Comparison of ENCODE assay signal across 8 cellular contexts in genomic region chr1:22451702-22452400, GRCh38.
DNase-seq lines count a peak whose midpoint lies in the region; TF ChIP-seq lines count a peak whose summit lies in the region.

ZBTB40 (plus strand) TSS chr1:22451851; CDS start chr1:22489949, 38,098 bp downstream.

- no peaks in the 10 kb centered on the region for H3K36me3 ChIP-seq in SK-N-MC (ENCODE audit: insufficient read depth, low read length)

- H3K36me3 Mint-ChIP-seq in activated naive CD4-positive, alpha-beta T cell treated with anti-CD3 and anti-CD28 coated beads, Interleukin-2, amount 10 ng/mL, durations not matched to agents 7 days and 5 days: peaks cover 6% of the 10 kb centered on the region

- H3K4me3 ChIP-seq in HFF-Myc (replicated peaks; ENCODE audit: low read depth, low read length): peak within 1 kb of the TSS; percentile 81
- H3K4me3 ChIP-seq in SK-N-MC: peak within 1 kb of the TSS; percentile 85

- H3K4me3 Mint-ChIP-seq in activated naive CD4-positive, alpha-beta T cell treated with anti-CD3 and anti-CD28 coated beads, Interleukin-2, amount 10 ng/mL, durations not matched to agents 7 days and 5 days: peak within 1 kb of the TSS; percentile 89

- H3K4me1 Mint-ChIP-seq in activated naive CD4-positive, alpha-beta T cell treated with anti-CD3 and anti-CD28 coated beads, Interleukin-2, amount 10 ng/mL, durations not matched to agents 7 days and 5 days: peaks cover 24% of the 10 kb centered on the region

- peak within 1 kb of the TSS; percentile 93 for H3K27ac Mint-ChIP-seq in activated naive CD4-positive, alpha-beta T cell treated with anti-CD3 and anti-CD28 coated beads, Interleukin-2, amount 10 ng/mL, durations not matched to agents 7 days and 5 days

- CTCF ChIA-PET in activated naive CD4-positive, alpha-beta T cell treated with anti-CD3 and anti-CD28 coated beads, Interleukin-2, amount 10 ng/mL, durations not matched to agents 7 days and 5 days (lab: Charles Lee): interaction anchor here (1.0 kb wide), 1 partner anchor 12 kb away, joined by 4 read pairs; no protein-coding TSS in a partner anchor

- no peak for TF ChIP-seq CTCF in HFF-Myc (IDR thresholded peaks at IDR 0.05; ENCODE audit: low read depth, low read length, missing control alignments)

- DNase-seq in GM03348 (ENCODE audit: low spot score) (peak; percentile 97), HFF-Myc (ENCODE audit: extremely low read depth, low read depth) (peak; percentile 85), NAMALWA (ENCODE audit: low spot score) (peak; percentile 97), SK-N-MC (ENCODE audit: low read depth, low spot score) (peak; percentile 95), germinal center (ENCODE audit: low spot score) (peak; percentile 95), non-pigmented ciliary epithelial cell (ENCODE audit: low read depth) (peak; percentile 88), substantia nigra (lab: John Stamatoyannopoulos, UW) (peak; percentile 82 to 98 (median 94))
- DNase-seq in activated naive CD4-positive, alpha-beta T cell treated with anti-CD3 and anti-CD28 coated beads, Interleukin-2, amount 10 ng/mL, durations not matched to agents 7 days and 5 days: peak; percentile 97

- H3K27ac ChIP-seq in SK-N-MC (peak within 1 kb of the TSS; percentile 81), substantia nigra (ENCODE audit: low read depth, low read length, poor library complexity, severe bottlenecking) (peak within 1 kb of the TSS; percentile 88)

- H3K27me3 Mint-ChIP-seq in activated naive CD4-positive, alpha-beta T cell treated with anti-CD3 and anti-CD28 coated beads, Interleukin-2, amount 10 ng/mL, durations not matched to agents 7 days and 5 days: peaks cover 9% of the 10 kb centered on the region

- H3K9me3 Mint-ChIP-seq in activated naive CD4-positive, alpha-beta T cell treated with anti-CD3 and anti-CD28 coated beads, Interleukin-2, amount 10 ng/mL, durations not matched to agents 7 days and 5 days: no peaks in the 10 kb centered on the region

- H3K9ac ChIP-seq in SK-N-MC (ENCODE audit: insufficient read length): peak within 1 kb of the TSS; percentile 83

- no peaks in the 10 kb centered on the region for H3K9me3 ChIP-seq in SK-N-MC (ENCODE audit: low read depth, low read length)

Comparison
In these comparisons a context has a peak if more than half of its experiments do, and no peak if none do; other contexts are left out.
1. Peak in every context shown above with its lines: DNase-seq, H3K4me3 ChIP-seq and H3K27ac ChIP-seq.